In the genomic region with DNA sequence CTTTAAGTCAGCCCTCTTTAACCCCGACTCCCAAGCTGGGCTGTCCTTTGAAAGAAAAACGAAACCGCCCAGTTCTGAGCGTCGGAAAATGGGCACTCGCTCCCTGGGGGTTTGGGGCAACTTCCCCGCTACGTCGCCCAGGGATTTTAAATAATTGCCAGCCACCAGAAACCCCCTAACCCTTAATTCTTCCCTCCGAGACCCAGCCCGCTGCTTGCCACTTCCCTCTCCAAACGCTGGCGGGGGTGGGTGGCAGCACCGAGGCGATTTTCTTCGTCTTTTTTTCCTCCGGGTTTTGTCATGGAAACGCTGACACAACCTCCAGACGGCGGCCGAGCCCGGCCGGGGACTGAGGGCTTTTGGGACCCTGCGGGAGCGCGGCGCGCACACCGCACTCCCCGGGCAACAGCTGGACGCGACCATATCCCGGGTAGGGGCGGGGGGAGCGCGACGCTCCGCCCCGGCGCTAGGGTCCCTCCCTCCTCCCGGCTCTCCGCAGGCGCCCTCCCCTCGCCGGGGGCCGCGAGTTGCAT, we compare ENCODE assay signal across 8 cellular contexts. TPM values are rescaled to one million over a fixed set of nuclear protein-coding genes. Genes with fewer than 3 reads are reported as not detected.
DNase-seq lines count a peak whose midpoint lies in the region; ATAC-seq, FAIRE-seq and TF ChIP-seq lines count a peak whose summit lies in the region.

Gene CHST11, plus strand, starts transcription at position 532 of the 533 bp plus-strand sequence.

- no peak for FAIRE-seq in kidney (lab: Jason Lieb, UNC)

- H3K27me3 ChIP-seq in ACC112 (ENCODE audit: insufficient read depth, low read length): no peaks in the 10 kb centered on the region

- intact Hi-C loops in kidney (cut with DNase I): no loop called here

- DNase-seq in NCI-H446 (lab: John Stamatoyannopoulos, UW) (peak; percentile 56 to 86), cerebellum (ENCODE audit: low spot score) (peak; percentile 78), kidney (peak; percentile 96)
- peak; percentile 66 for DNase-seq in activated CD4-positive, alpha-beta T cell treated with anti-CD3 and anti-CD28 coated beads for 1 hour
- peak; percentile 68 to 71 (median 70) for DNase-seq in stimulated activated CD4-positive, alpha-beta T cell treated with anti-CD3 and anti-CD28 coated beads, Interleukin-12 subunit alpha, Interleukin-12 subunit beta, amount 100 ng/mL, for 48 hours (ENCODE audit: low read depth in 2 of 3, low spot score in 1 of 3)

- H3K36me3 ChIP-seq in ACC112 (ENCODE audit: insufficient read depth, low read length): no peaks in the 10 kb centered on the region
- no peaks in the 10 kb centered on the region for H3K36me3 ChIP-seq in kidney (ENCODE audit: control insufficient read depth in 1 of 2, insufficient read depth in 2 of 2, low read length in 2 of 2)

- peak; percentile 68 for ATAC-seq in GM18867 (IDR thresholded peaks at IDR 0.05; ENCODE audit: unreplicated experiment)
- ATAC-seq in HG03108 (IDR thresholded peaks at IDR 0.05; ENCODE audit: unreplicated experiment): peak; percentile 58

- peak; percentile 18 for TF ChIP-seq CTCF in kidney (IDR thresholded peaks at IDR 0.05; ENCODE audit: borderline replicate concordance, extremely low read depth, insufficient read depth)

- H3K4me3 ChIP-seq in ACC112 (ENCODE audit: low read depth, low read length) (peak within 1 kb of the TSS; percentile 83), kidney (ENCODE audit: low read length in 2 of 2) (peak within 1 kb of the TSS; percentile 68 to 71)

- H3K79me2 ChIP-seq in ACC112 (ENCODE audit: control insufficient read depth, insufficient read depth, low read length, unreplicated experiment): peaks cover 42% of the 10 kb centered on the region

- H3K27ac ChIP-seq in ACC112 (ENCODE audit: low read depth, low read length) (peak within 1 kb of the TSS; percentile 68), kidney (ENCODE audit: low read depth in 2 of 2, low read length in 2 of 2) (peak within 1 kb of the TSS; percentile 43 to 64)

- peak within 1 kb of the TSS; percentile 76 for H2AFZ ChIP-seq in ACC112 (ENCODE audit: low read length, unreplicated experiment)

- peaks cover 16% of the 10 kb centered on the region for H3K4me1 ChIP-seq in ACC112 (ENCODE audit: control insufficient read depth, insufficient read depth, low read length, unreplicated experiment)
- no peaks in the 10 kb centered on the region for H3K4me1 ChIP-seq in kidney (ENCODE audit: control insufficient read depth in 1 of 2, insufficient read depth in 1 of 2, low read depth in 1 of 2, low read length in 2 of 2)

- H3K9me3 ChIP-seq in kidney (ENCODE audit: control insufficient read depth in 1 of 2, low read length in 2 of 2): no peaks in the 10 kb centered on the region

- peak within 1 kb of the TSS; percentile 46 to 51 for H3K9ac ChIP-seq in kidney (ENCODE audit: low read length in 2 of 2)

RNA-seq across cellular contexts. Expression of gene CHST11, which starts in this region (rescaled TPM):
- total RNA-seq in cerebellum: 27.9 TPM
- 23.3 TPM for total RNA-seq in kidney
- 2.0 TPM for polyA plus RNA-seq in kidney (ENCODE audit: insufficient read depth, low read depth, low replicate concordance)

Comparison
In these comparisons a context has a peak if more than half of its experiments do, and no peak if none do; other contexts are left out.
1. Peak in every context shown above with its lines: DNase-seq, ATAC-seq, H3K4me3 ChIP-seq and H3K27ac ChIP-seq.